5 cellular contexts compared by ENCODE assay signal in genomic region chr11:121983901-121984300, GRCh38.
"Had no signal": no experiment of that assay in that cellular context is flagged by ENCODE, and none has a peak within 500 bp of the region (broad histone marks: within the 10 kb centered on the region; RNA-seq: fewer than 3 reads in every experiment).

No MANE protein-coding gene starts in this region.

- H2AFZ ChIP-seq: GM23338 had no signal

- H3K4me2 ChIP-seq: GM23338 had no signal

- DNase-seq: H9, HCEC 1CT, IMR-90 had no signal

- H3K4me3 ChIP-seq: GM23338, K562 had no signal
